Comparison of ENCODE assay signal across 17 cellular contexts in genomic region chrX:31039327-31039711, GRCh38.
DNase-seq lines count a peak whose midpoint lies in the region; ATAC-seq lines count a peak whose summit lies in the region.
"Had no signal": no experiment of that assay in that cellular context is flagged by ENCODE, and none has a peak within 500 bp of the region (broad histone marks: within the 10 kb centered on the region; RNA-seq: fewer than 3 reads in every experiment).

No MANE protein-coding gene starts in this region.

- peaks cover 11% of the 10 kb centered on the region for H3K4me1 Mint-ChIP-seq in stimulated activated naive CD8-positive, alpha-beta T cell treated with anti-CD3 and anti-CD28 coated beads, Interleukin-15, amount 100 ng/mL, for 72 hours

- H3K4me3 Mint-ChIP-seq in stimulated activated naive CD8-positive, alpha-beta T cell treated with anti-CD3 and anti-CD28 coated beads, Interleukin-15, amount 100 ng/mL, for 72 hours: peak overlapping the region in 1 of 2 donors; percentile 14
- H3K4me3 Mint-ChIP-seq: CD4-positive, alpha-beta T cell; T-cell had no signal

- H3K27ac Mint-ChIP-seq in stimulated activated naive CD8-positive, alpha-beta T cell treated with anti-CD3 and anti-CD28 coated beads, Interleukin-15, amount 100 ng/mL, for 72 hours: no peak overlapping the region
- H3K27ac Mint-ChIP-seq: CD4-positive, alpha-beta T cell; T-cell had no signal

- H3K27me3 Mint-ChIP-seq in stimulated activated naive CD8-positive, alpha-beta T cell treated with anti-CD3 and anti-CD28 coated beads, Interleukin-15, amount 100 ng/mL, for 72 hours: no peaks in the 10 kb centered on the region
- H3K27me3 Mint-ChIP-seq: CD4-positive, alpha-beta T cell had no signal

- no peaks in the 10 kb centered on the region for H3K9me3 Mint-ChIP-seq in stimulated activated naive CD8-positive, alpha-beta T cell treated with anti-CD3 and anti-CD28 coated beads, Interleukin-15, amount 100 ng/mL, for 72 hours
- H3K9me3 Mint-ChIP-seq: CD4-positive, alpha-beta T cell; T-cell had no signal

- ATAC-seq in GM19023 (IDR thresholded peaks at IDR 0.05; ENCODE audit: unreplicated experiment) (peak; percentile 19), GM21723 (IDR thresholded peaks at IDR 0.05; ENCODE audit: unreplicated experiment) (peak; percentile 10), HG03432 (IDR thresholded peaks at IDR 0.05; ENCODE audit: unreplicated experiment) (peak; percentile 38)
- peak; percentile 12 for ATAC-seq in stimulated activated naive CD8-positive, alpha-beta T cell treated with anti-CD3 and anti-CD28 coated beads, Interleukin-15, amount 100 ng/mL, for 72 hours
- ATAC-seq: HCT116, psoas muscle had no signal

- DNase-seq in stimulated activated naive CD8-positive, alpha-beta T cell treated with anti-CD3 and anti-CD28 coated beads, Interleukin-15, amount 100 ng/mL, for 72 hours: no peak
- no peak for DNase-seq in NCI-H1105 treated with DMSO at 0.1 percent for 48 hours (lab: John Stamatoyannopoulos, UW)
- no peak for DNase-seq in caudate nucleus (lab: John Stamatoyannopoulos, UW)
- no peak for DNase-seq in NCI-H82 treated with DMSO at 0.1 percent for 48 hours (lab: John Stamatoyannopoulos, UW; ENCODE audit: unreplicated experiment)
- DNase-seq: activated naive CD4-positive, alpha-beta T cell treated with anti-CD3 and anti-CD28 coated beads, Interleukin-2, amount 50 U/mL, for 16 hours; activated T-cell treated with anti-CD3 and anti-CD28 coated beads, Interleukin-2, amount 50 U/mL, for 1 hour; CD4-positive, alpha-beta T cell; kidney glomerular epithelial cell; psoas muscle had no signal

- no peak overlapping the region for H3K27ac ChIP-seq in caudate nucleus (ENCODE audit: low read depth, low read length)
- H3K27ac ChIP-seq: cardiac muscle cell, neutrophil, psoas muscle, vagina had no signal
